ENCODE assay signal across 24 cellular contexts in genomic region chr2:231526341-231527090, GRCh38. TPM values are rescaled to one million over a fixed set of nuclear protein-coding genes. Genes with fewer than 3 reads are reported as not detected.
"Had no signal": no experiment of that assay in that cellular context is flagged by ENCODE, and none has a peak within 500 bp of the region (broad histone marks: within the 10 kb centered on the region; RNA-seq: fewer than 3 reads in every experiment).

No MANE protein-coding gene starts in this region.

- H3K9me3 Mint-ChIP-seq: activated naive CD4-positive, alpha-beta T cell treated with anti-CD3 and anti-CD28 coated beads for 36 hours; activated naive CD8-positive, alpha-beta T cell treated with anti-CD3 and anti-CD28 coated beads, Interleukin-2, amount 50 U/mL, for 24 hours; activated T-cell treated with anti-CD3 and anti-CD28 coated beads, Interleukin-2, amount 50 U/mL, for 24 hours; activated T-helper 2 cell treated with anti-CD3 and anti-CD28 coated beads, Interferon-gamma antibody, Interleukin-2, Interleukin-4, amounts not matched to agents 10 μg/mL and 5 μg/mL and 100 μg/mL, durations not matched to agents 14 hours and 24 hours and 36 hours; dendritic cell treated with granulocyte-macrophage colony-stimulating factor and Interleukin-4, amounts not matched to agents 40 ng/mL and 50 ng/mL, for 4 days; neural crest cell; stimulated activated naive CD8-positive, alpha-beta T cell treated with anti-CD3 and anti-CD28 coated beads, Interleukin-15, Interleukin-2, amounts not matched to agents 100 ng/mL and 50 ng/mL, for 24 hours had no signal

- H3K36me3 ChIP-seq: prostate gland, thyroid gland had no signal

- H3K27me3 ChIP-seq: thyroid gland had no signal

- H3K4me1 Mint-ChIP-seq: neural crest cell had no signal

- H3K9me3 ChIP-seq: prostate gland, thyroid gland had no signal

- H3K4me3 ChIP-seq: prostate gland, thyroid gland had no signal

- DNase-seq: activated CD4-positive, alpha-beta T cell treated with anti-CD3 and anti-CD28 coated beads for 36 hours; activated CD4-positive, alpha-beta T cell treated with anti-CD3 and anti-CD28 coated beads, Interleukin-2, amount 50 U/mL, for 4 hours; activated CD8-positive, alpha-beta memory T cell treated with anti-CD3 and anti-CD28 coated beads for 24 hours; activated CD8-positive, alpha-beta memory T cell treated with anti-CD3 and anti-CD28 coated beads, Interleukin-2, amount 50 U/mL, for 4 hours; activated naive CD4-positive, alpha-beta T cell treated with anti-CD3 and anti-CD28 coated beads for 36 hours; activated naive CD8-positive, alpha-beta T cell treated with anti-CD3 and anti-CD28 coated beads, Interleukin-2, amount 50 U/mL, for 24 hours; activated T-cell treated with anti-CD3 and anti-CD28 coated beads, Interleukin-2, amount 50 U/mL, for 24 hours; effector CD8-positive, alpha-beta T cell; foreskin melanocyte; hippocampal formation; left ventricle myocardium superior; stimulated activated CD4-positive, alpha-beta T cell treated with anti-CD3 and anti-CD28 coated beads, Interleukin-12 subunit alpha, Interleukin-12 subunit beta, amount 100 ng/mL, for 4 hours; substantia nigra; thyroid gland had no signal

- H3K27ac Mint-ChIP-seq: activated CD4-positive, alpha-beta T cell treated with anti-CD3 and anti-CD28 coated beads for 36 hours; activated naive CD4-positive, alpha-beta T cell treated with anti-CD3 and anti-CD28 coated beads for 36 hours; activated naive CD8-positive, alpha-beta T cell treated with anti-CD3 and anti-CD28 coated beads, Interleukin-2, amount 50 U/mL, for 24 hours; activated T-cell treated with anti-CD3 and anti-CD28 coated beads, Interleukin-2, amount 50 U/mL, for 24 hours; activated T-helper 2 cell treated with anti-CD3 and anti-CD28 coated beads, Interferon-gamma antibody, Interleukin-2, Interleukin-4, amounts not matched to agents 10 μg/mL and 5 μg/mL and 100 μg/mL, durations not matched to agents 14 hours and 24 hours and 36 hours; dendritic cell treated with granulocyte-macrophage colony-stimulating factor and Interleukin-4, amounts not matched to agents 40 ng/mL and 50 ng/mL, for 4 days; stimulated activated naive CD8-positive, alpha-beta T cell treated with anti-CD3 and anti-CD28 coated beads, Interleukin-15, Interleukin-2, amounts not matched to agents 100 ng/mL and 50 ng/mL, for 24 hours had no signal

- H3K4me3 Mint-ChIP-seq: activated CD4-positive, alpha-beta T cell treated with anti-CD3 and anti-CD28 coated beads for 36 hours; activated naive CD4-positive, alpha-beta T cell treated with anti-CD3 and anti-CD28 coated beads for 36 hours; activated naive CD8-positive, alpha-beta T cell treated with anti-CD3 and anti-CD28 coated beads, Interleukin-2, amount 50 U/mL, for 24 hours; activated T-cell treated with anti-CD3 and anti-CD28 coated beads, Interleukin-2, amount 50 U/mL, for 24 hours; dendritic cell treated with granulocyte-macrophage colony-stimulating factor and Interleukin-4, amounts not matched to agents 40 ng/mL and 50 ng/mL, for 4 days; neural crest cell; stimulated activated naive CD8-positive, alpha-beta T cell treated with anti-CD3 and anti-CD28 coated beads, Interleukin-15, Interleukin-2, amounts not matched to agents 100 ng/mL and 50 ng/mL, for 24 hours had no signal

- H3K4me1 ChIP-seq: prostate gland had no signal

- H3K27ac ChIP-seq: prostate gland, thyroid gland had no signal

- ATAC-seq: activated CD4-positive, alpha-beta T cell treated with anti-CD3 and anti-CD28 coated beads for 36 hours; activated naive CD8-positive, alpha-beta T cell treated with anti-CD3 and anti-CD28 coated beads, Interleukin-2, amount 50 U/mL, for 24 hours; esophagus mucosa; left ventricle myocardium superior; SK-N-SH treated with all-trans-retinoic acid at 6 μM for 48 hours had no signal

RNA-seq across cellular contexts. Expression of gene NMUR1, which starts 3.7 kb away (rescaled TPM):
- total RNA-seq: activated CD4-positive, alpha-beta T cell treated with anti-CD3 and anti-CD28 coated beads for 36 hours; activated naive CD4-positive, alpha-beta T cell treated with anti-CD3 and anti-CD28 coated beads for 36 hours; endothelial cell of umbilical vein; left ventricle myocardium superior; myocyte; neural crest cell; osteocyte had no signal
- polyA plus RNA-seq: endothelial cell of umbilical vein had no signal
